8 cellular contexts compared by ENCODE assay signal in the genomic region with DNA sequence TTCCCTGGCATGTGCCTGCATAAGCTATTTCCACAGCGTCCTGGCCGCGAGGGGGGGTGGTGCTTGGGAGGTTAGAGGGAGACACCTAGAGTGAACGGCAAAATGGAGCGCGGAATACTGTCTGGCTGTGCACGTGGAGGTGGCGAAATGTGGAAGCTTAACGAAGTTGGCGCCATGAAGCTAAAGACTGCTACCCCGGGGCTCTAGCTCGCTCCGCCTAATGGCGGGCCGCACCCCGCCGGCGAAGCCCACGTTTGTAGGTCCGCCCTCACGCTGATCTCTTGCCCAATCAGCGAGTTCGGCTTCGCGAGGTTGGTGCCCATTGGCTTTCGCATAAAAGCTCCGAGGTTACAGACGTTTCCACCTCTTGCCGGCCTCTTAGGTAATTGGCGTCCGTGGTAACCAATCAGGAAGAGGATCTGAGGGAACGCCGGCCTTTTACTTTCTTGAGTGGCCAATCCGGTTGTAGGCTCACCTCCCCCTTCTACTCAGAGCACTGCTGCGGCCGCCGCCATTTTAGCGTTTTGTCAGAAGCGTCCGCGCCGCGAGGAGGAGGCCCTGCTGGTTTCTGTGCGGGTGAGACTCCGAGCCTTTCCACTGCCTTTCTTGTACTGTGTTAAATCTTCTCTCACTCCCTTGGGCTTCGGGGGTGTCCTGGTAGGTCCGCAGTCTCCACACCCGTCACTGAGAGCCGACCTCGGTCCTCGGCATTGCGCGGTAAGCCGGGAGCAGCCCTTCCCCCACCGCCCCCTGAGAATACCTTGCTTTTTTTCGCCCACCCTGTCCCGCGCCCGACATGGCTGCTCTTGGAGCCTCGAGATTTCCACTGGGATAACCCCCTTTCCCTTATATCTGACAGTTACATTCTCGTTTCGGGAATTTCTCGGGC. TPM values are rescaled to one million over a fixed set of nuclear protein-coding genes. Genes with fewer than 3 reads are reported as not detected.
DNase-seq lines count a peak whose midpoint lies in the region; ATAC-seq and TF ChIP-seq lines count a peak whose summit lies in the region.

A gene with protein sequence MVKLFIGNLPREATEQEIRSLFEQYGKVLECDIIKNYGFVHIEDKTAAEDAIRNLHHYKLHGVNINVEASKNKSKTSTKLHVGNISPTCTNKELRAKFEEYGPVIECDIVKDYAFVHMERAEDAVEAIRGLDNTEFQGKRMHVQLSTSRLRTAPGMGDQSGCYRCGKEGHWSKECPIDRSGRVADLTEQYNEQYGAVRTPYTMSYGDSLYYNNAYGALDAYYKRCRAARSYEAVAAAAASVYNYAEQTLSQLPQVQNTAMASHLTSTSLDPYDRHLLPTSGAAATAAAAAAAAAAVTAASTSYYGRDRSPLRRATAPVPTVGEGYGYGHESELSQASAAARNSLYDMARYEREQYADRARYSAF (plus strand): TSS at position 527 of the 889 bp plus-strand sequence. CDS start 1,009 bp downstream, outside the sequence.

- H3K9me3 ChIP-seq in Panc1 (ENCODE audit: control insufficient read depth, insufficient read depth, low read depth, low read length) (no peaks in the 10 kb centered on the region), esophagus (ENCODE audit: control insufficient read depth in 2 of 2, insufficient read depth in 1 of 2, low read depth in 1 of 2, low read length in 1 of 2) (no peaks in the 10 kb centered on the region), mucosa of stomach (ENCODE audit: control insufficient read depth, low read length) (no peaks in the 10 kb centered on the region)

- WGBS in esophagus, 2 donors, result 0 to 1% methylated on average over 63 of the region's 63 CpGs

- ATAC-seq in GM21723 (IDR thresholded peaks at IDR 0.05; ENCODE audit: unreplicated experiment) (peak; percentile 95), Panc1 (peak; percentile 96)
- peak; percentile 93 for ATAC-seq in activated T-cell treated with anti-CD3 and anti-CD28 coated beads, Interleukin-2, amount 50 U/mL, for 4 hours

- no peaks in the 10 kb centered on the region for H3K27me3 Mint-ChIP-seq in activated T-cell treated with anti-CD3 and anti-CD28 coated beads, Interleukin-2, amount 50 U/mL, for 4 hours (ENCODE audit: low read depth)

- POLR2A ChIA-PET in Panc1 (lab: Charles Lee), result interaction anchor here (0.6 to 3.6 kb wide), 7 partner anchors 19 to 361 kb away, joined by 3 to 14 read pairs (median 7); a partner anchor contains a TSS

- no TSS peak for BruUV-seq in Panc1 (replicated peaks; lab: Mats Ljungman, UMichigan)

- H3K4me1 ChIP-seq in Panc1 (ENCODE audit: control insufficient read depth, insufficient read depth, low read length) (peaks cover 47% of the 10 kb centered on the region), esophagus (ENCODE audit: control insufficient read depth in 2 of 2, insufficient read depth in 2 of 2, low read length in 1 of 2) (peaks cover 0 to 9% of the 10 kb centered on the region in 2 donors), mucosa of stomach (ENCODE audit: control insufficient read depth, insufficient read depth, low read length) (peaks cover 42% of the 10 kb centered on the region)

- no peaks in the 10 kb centered on the region for H3K9me3 Mint-ChIP-seq in activated T-cell treated with anti-CD3 and anti-CD28 coated beads, Interleukin-2, amount 50 U/mL, for 4 hours

- H3K4me3 Mint-ChIP-seq in activated T-cell treated with anti-CD3 and anti-CD28 coated beads, Interleukin-2, amount 50 U/mL, for 4 hours, result peak within 1 kb of the TSS; percentile 97

- intact Hi-C loops in Panc1 (cut with micrococcal nuclease; ENCODE audit: unreplicated experiment), result no loop called here

- peaks cover 60% of the 10 kb centered on the region for H3K4me1 Mint-ChIP-seq in activated T-cell treated with anti-CD3 and anti-CD28 coated beads, Interleukin-2, amount 50 U/mL, for 4 hours (ENCODE audit: low read depth)

- H3K27me3 ChIP-seq in Panc1 (ENCODE audit: control insufficient read depth, insufficient read depth, low read length), result no peaks in the 10 kb centered on the region
- H3K27me3 ChIP-seq in esophagus (ENCODE audit: control insufficient read depth in 1 of 2, insufficient read depth in 2 of 2, low read length in 2 of 2), result no peaks in the 10 kb centered on the region
- no peaks in the 10 kb centered on the region for H3K27me3 ChIP-seq in mucosa of stomach (ENCODE audit: control insufficient read depth, insufficient read depth, low read length)

- H3K36me3 ChIP-seq in Panc1 (ENCODE audit: control insufficient read depth, insufficient read depth, low read length) (peaks cover 34% of the 10 kb centered on the region), esophagus (ENCODE audit: control insufficient read depth in 2 of 2, insufficient read depth in 2 of 2, low read length in 1 of 2) (peaks cover 10 to 11% of the 10 kb centered on the region in 2 donors), mucosa of stomach (ENCODE audit: control insufficient read depth, insufficient read depth, low read length) (peaks cover 10% of the 10 kb centered on the region)

- H3K4me3 ChIP-seq in Panc1 (ENCODE audit: low read depth in 2 of 2, low read length in 2 of 2), result peak within 1 kb of the TSS; percentile 91 to 93
- peak within 1 kb of the TSS; percentile 96 to 100 for H3K4me3 ChIP-seq in esophagus (ENCODE audit: low read depth in 1 of 2, low read length in 2 of 2)
- peak within 1 kb of the TSS; percentile 81 for H3K4me3 ChIP-seq in mucosa of stomach (ENCODE audit: low read length)

- H3K9ac ChIP-seq in mucosa of stomach (ENCODE audit: low read length), result peak within 1 kb of the TSS; percentile 96

- CTCF ChIA-PET in Panc1 (lab: Charles Lee), result interaction anchor here (0.6 to 1.2 kb wide), 2 partner anchors 15 to 38 kb away, joined by 3 read pairs; no protein-coding TSS in a partner anchor

- DNase-seq in DMS79 (lab: John Stamatoyannopoulos, UW) (peak; percentile 99), KG1 (lab: John Stamatoyannopoulos, UW) (peak; percentile 99), Panc1 (ENCODE audit: low read depth, low spot score) (peak; percentile 99)
- peak; percentile 93 for DNase-seq in activated T-cell treated with anti-CD3 and anti-CD28 coated beads, Interleukin-2, amount 50 U/mL, for 4 hours
- peak; percentile 87 to 89 for DNase-seq in stimulated activated CD8-positive, alpha-beta memory T cell treated with anti-CD3 and anti-CD28 coated beads, Interleukin-7, amount 100 ng/mL, for 1 hour (ENCODE audit: low read depth in 2 of 2)

- H3K27ac ChIP-seq in Panc1 (ENCODE audit: low read length), result peak within 1 kb of the TSS; percentile 97
- peak within 1 kb of the TSS; percentile 95 to 99 for H3K27ac ChIP-seq in esophagus (ENCODE audit: low read depth in 2 of 2, low read length in 1 of 2)

- in situ Hi-C loops in Panc1 (cut with HindIII; ENCODE audit: low pct_unique_long_range_greater_than_20kb, low sequenced_read_pairs), result no loop called here

- H3K36me3 Mint-ChIP-seq in activated T-cell treated with anti-CD3 and anti-CD28 coated beads, Interleukin-2, amount 50 U/mL, for 4 hours (ENCODE audit: insufficient read depth), result peaks cover 54% of the 10 kb centered on the region

- no peak for TF ChIP-seq CTCF in Panc1 (IDR thresholded peaks at IDR 0.05)

RNA-seq across cellular contexts. Expression of the gene that starts here (rescaled TPM):
- total RNA-seq in Panc1 (2021; ENCODE audit: unreplicated experiment), result 195 TPM
- polyA plus RNA-seq in Panc1 (2012; ENCODE audit: insufficient read length), result 186 TPM
- 100 to 1,000 TPM; 135 to 150 (median 138) TPM for total RNA-seq in activated T-cell treated with anti-CD3 and anti-CD28 coated beads, Interleukin-2, amount 50 U/mL, for 4 hours
- 10 to 100 TPM; 54.6 to 80.8 TPM for polyA plus RNA-seq in esophagus

Comparison
In these comparisons a context has a peak if more than half of its experiments do, and no peak if none do; other contexts are left out.
1. Peak in every context shown above with its lines: DNase-seq, ATAC-seq, H3K4me3 ChIP-seq and H3K27ac ChIP-seq.